In genomic region chr16:74190292-74190691, GRCh38 we compare ENCODE assay signal across 1 cellular context.
TF ChIP-seq lines count a peak whose summit lies in the region.

No MANE protein-coding gene starts in this region.

TF ChIP-seq in GM23338, 12 proteins besides CTCF, POLR2A, EP300 and RAD21:
- TF ChIP-seq STAT1 (IDR thresholded peaks at IDR 0.05; ENCODE audit: unreplicated experiment) = no peak
- TF ChIP-seq EZH2 (IDR thresholded peaks at IDR 0.05; ENCODE audit: low read depth, unreplicated experiment) = no peak
TF ChIP-seq in GM23338: peak in this region for 0.
